In the genomic region with DNA sequence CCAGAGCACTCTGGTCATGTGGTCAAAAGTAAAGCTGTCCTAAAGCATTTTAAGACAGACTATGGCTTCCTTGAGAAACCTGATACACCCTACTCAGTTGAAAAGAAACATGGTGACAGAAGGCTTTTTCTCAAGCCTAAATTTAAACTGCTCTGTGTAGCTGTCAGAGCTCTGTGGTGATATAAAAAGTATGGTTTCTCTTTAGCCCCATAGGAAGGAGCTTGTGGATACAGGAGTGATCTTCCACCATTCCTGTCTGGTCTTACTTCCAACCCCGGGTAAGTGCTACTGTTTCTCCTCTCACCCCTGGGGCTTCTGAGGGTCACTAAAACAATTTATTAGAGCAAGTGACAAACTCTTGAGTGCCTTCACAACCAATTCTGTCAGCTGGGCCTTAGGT, we compare ENCODE assay signal across 16 cellular contexts. TPM values are rescaled to one million over a fixed set of nuclear protein-coding genes. Genes with fewer than 3 reads are reported as not detected.
A peak's percentile ranks its signal among the peaks of the same experiment; 100 is the strongest.
DNase-seq lines count a peak whose midpoint lies in the region; ATAC-seq lines count a peak whose summit lies in the region.
"Had no signal": no experiment of that assay in that cellular context is flagged by ENCODE, and none has a peak within 500 bp of the region (broad histone marks: within the 10 kb centered on the region; RNA-seq: fewer than 3 reads in every experiment).

No MANE protein-coding gene starts in this region.

- H3K9me3 ChIP-seq in T-helper 17 cell (ENCODE audit: control insufficient read depth, low read length, poor library complexity, severe bottlenecking) (no peaks in the 10 kb centered on the region), right cardiac atrium (ENCODE audit: control insufficient read depth, low read length) (no peaks in the 10 kb centered on the region)

- in situ Hi-C loops in KBM-7 (cut with MboI; ENCODE audit: low pct_unique_long_range_greater_than_20kb, low sequenced_read_pairs), result no loop called here

- no peak for ATAC-seq in T-helper 17 cell
- ATAC-seq in right cardiac atrium, result peak in 1 of 2 donors; percentile 24
- no peak for ATAC-seq in HG02870 (IDR thresholded peaks at IDR 0.05; ENCODE audit: unreplicated experiment)
- ATAC-seq: activated T-cell treated with anti-CD3 and anti-CD28 coated beads, Interleukin-2, amount 50 U/mL, for 72 hours had no signal

- peak overlapping the region; percentile 65 for H3K27ac Mint-ChIP-seq in T-helper 17 cell
- H3K27ac Mint-ChIP-seq: T-helper 1 cell treated with Interleukin-12 subunit alpha and Interleukin-12 subunit beta and Interleukin-4 antibody, amounts not matched to agents 30 μg/mL and 1 μg/mL, for 36 hours had no signal

- 0 out of 2 replicates have a peak overlapping the region, but pooled peaks have one; percentile 11 for H3K27ac ChIP-seq in ACC112 (ENCODE audit: low read depth, low read length)
- H3K27ac ChIP-seq in right cardiac atrium (ENCODE audit: low read length), result peak overlapping the region; percentile 58

- 47% methylated on average over 1 of the region's 1 CpG for WGBS in right cardiac atrium

- no peaks in the 10 kb centered on the region for H3K36me3 Mint-ChIP-seq in T-helper 17 cell (ENCODE audit: low read depth)

- H3K36me3 ChIP-seq in ACC112 (ENCODE audit: insufficient read depth, low read length), result no peaks in the 10 kb centered on the region

- H3K27me3 Mint-ChIP-seq in T-helper 17 cell, result no peaks in the 10 kb centered on the region

- intact Hi-C loops in right cardiac atrium (cut with DNase I), result no loop called here

- H3K79me2 ChIP-seq in ACC112 (ENCODE audit: control insufficient read depth, insufficient read depth, low read length, unreplicated experiment), result peaks cover 98% of the 10 kb centered on the region

- H3K4me1 ChIP-seq in ACC112 (ENCODE audit: control insufficient read depth, insufficient read depth, low read length, unreplicated experiment) (peaks cover 69% of the 10 kb centered on the region), right cardiac atrium (ENCODE audit: control insufficient read depth, insufficient read depth, low read length) (peaks cover 21% of the 10 kb centered on the region)

- no peak overlapping the region for H3K4me3 ChIP-seq in ACC112 (ENCODE audit: low read depth, low read length)
- no peak overlapping the region for H3K4me3 ChIP-seq in right cardiac atrium (ENCODE audit: low read length)

- DNase-seq in KBM-7 (peak; percentile 24), T-helper 17 cell (no peak), right cardiac atrium (no peak), DMS79 (lab: John Stamatoyannopoulos, UW) (no peak), NCI-H187 (lab: John Stamatoyannopoulos, UW) (no peak)
- DNase-seq in stimulated activated naive CD4-positive, alpha-beta T cell treated with Interleukin-2 at 50 U/mL for 16 hours (lab: John Stamatoyannopoulos, UW), result no peak
- DNase-seq: activated CD4-positive, alpha-beta T cell treated with anti-CD3 and anti-CD28 coated beads, Interleukin-2, amount 50 U/mL, for 1 hour; activated T-cell treated with anti-CD3 and anti-CD28 coated beads, Interleukin-2, amount 50 U/mL, for 72 hours; DMS79 treated with DMSO at 0.1 percent for 48 hours; KG1; NCI-H2081 treated with DMSO at 0.1 percent for 48 hours; posterior cingulate gyrus; stimulated activated CD8-positive, alpha-beta memory T cell treated with anti-CD3 and anti-CD28 coated beads, Interleukin-4, amount 100 ng/mL, for 48 hours had no signal

- H2AFZ ChIP-seq in ACC112 (ENCODE audit: low read length, unreplicated experiment), result no peak overlapping the region

- H3K27me3 ChIP-seq in ACC112 (ENCODE audit: insufficient read depth, low read length) (no peaks in the 10 kb centered on the region), right cardiac atrium (ENCODE audit: control insufficient read depth, insufficient read depth) (no peaks in the 10 kb centered on the region)

- H3K4me3 Mint-ChIP-seq in T-helper 17 cell, result no peak overlapping the region
- H3K4me3 Mint-ChIP-seq: T-helper 1 cell treated with Interleukin-12 subunit alpha and Interleukin-12 subunit beta and Interleukin-4 antibody, amounts not matched to agents 30 μg/mL and 1 μg/mL, for 36 hours had no signal

- H3K4me1 Mint-ChIP-seq in T-helper 17 cell, result peaks cover 25% of the 10 kb centered on the region

RNA-seq across cellular contexts. Expression of a gene that starts 8.5 kb away (rescaled TPM):
- total RNA-seq in T-helper 17 cell (100 to 1,000 TPM in 1 of 2 donors, 10 to 100 TPM in 1; 97.6 to 136 TPM), right cardiac atrium (10 to 100 TPM; 25.9 to 29.7 (median 29.6) TPM)
- 9.8 TPM for polyA plus RNA-seq in right cardiac atrium
